In genomic region chr5:148388692-148389091, GRCh38 we compare ENCODE assay signal across 18 cellular contexts. TPM values are rescaled to one million over a fixed set of nuclear protein-coding genes. Genes with fewer than 3 reads are reported as not detected.
DNase-seq lines count a peak whose midpoint lies in the region; ATAC-seq and TF ChIP-seq lines count a peak whose summit lies in the region.
"Had no signal": no experiment of that assay in that cellular context is flagged by ENCODE, and none has a peak within 500 bp of the region (broad histone marks: within the 10 kb centered on the region; RNA-seq: fewer than 3 reads in every experiment).

No MANE protein-coding gene starts in this region.

- H3K27me3 ChIP-seq in left ventricle myocardium inferior (ENCODE audit: low read depth) (no peaks in the 10 kb centered on the region), stomach (no peaks in the 10 kb centered on the region)
- H3K27me3 ChIP-seq: pancreas, testis had no signal

- TF ChIP-seq CTCF in left ventricle myocardium inferior (IDR thresholded peaks at IDR 0.05; ENCODE audit: borderline replicate concordance) (no peak), stomach (IDR thresholded peaks at IDR 0.05) (no peak)

- H3K9me3 ChIP-seq in left ventricle myocardium inferior (replicated peaks) (no peaks in the 10 kb centered on the region), stomach (no peaks in the 10 kb centered on the region)
- H3K9me3 ChIP-seq: pancreas, testis had no signal

- no peak for TF ChIP-seq POLR2A in stomach (IDR thresholded peaks at IDR 0.05)

- H3K27ac Mint-ChIP-seq in stimulated activated naive CD8-positive, alpha-beta T cell treated with anti-CD3 and anti-CD28 coated beads, Interleukin-15, amount 100 ng/mL, for 72 hours: peak overlapping the region; percentile 45 to 72

- H3K36me3 ChIP-seq in left ventricle myocardium inferior (peaks cover 3% of the 10 kb centered on the region), stomach (peaks cover 0 to 10% (median 8%) of the 10 kb centered on the region in 4 donors)
- H3K36me3 ChIP-seq: pancreas had no signal

- DNase-seq in left ventricle myocardium inferior: no peak
- DNase-seq in Right ventricle myocardium superior: no peak
- peak; percentile 52 for DNase-seq in amniotic epithelial cell (ENCODE audit: low read depth)
- DNase-seq in stimulated activated naive CD8-positive, alpha-beta T cell treated with anti-CD3 and anti-CD28 coated beads, Interleukin-15, amount 100 ng/mL, for 72 hours: no peak
- DNase-seq in stomach: no peak
- DNase-seq in RKO (ENCODE audit: low spot score): no peak
- DNase-seq: activated CD4-positive, CD25-positive, alpha-beta regulatory T cell; activated effector memory CD4-positive, alpha-beta T cell treated with Interleukin-2 at 50 U/mL for 16 hours; NCI-H146; NCI-H510A treated with DMSO at 0.1 percent for 48 hours; pancreas; stimulated activated CD4-positive, alpha-beta T cell treated with anti-CD3 and anti-CD28 coated beads, Interleukin-12 subunit alpha, Interleukin-12 subunit beta, amount 100 ng/mL, for 4 hours; testis had no signal

- peak overlapping the region; percentile 31 to 68 for H3K4me3 Mint-ChIP-seq in stimulated activated naive CD8-positive, alpha-beta T cell treated with anti-CD3 and anti-CD28 coated beads, Interleukin-15, amount 100 ng/mL, for 72 hours

- ATAC-seq in Right ventricle myocardium superior (ENCODE audit: poor library complexity) (no peak), HG02884 (IDR thresholded peaks at IDR 0.05; ENCODE audit: unreplicated experiment) (peak; percentile 26), HG03520 (IDR thresholded peaks at IDR 0.05; ENCODE audit: unreplicated experiment) (no peak)
- peak; percentile 53 for ATAC-seq in stimulated activated naive CD8-positive, alpha-beta T cell treated with anti-CD3 and anti-CD28 coated beads, Interleukin-15, amount 100 ng/mL, for 72 hours
- ATAC-seq: pancreas had no signal

- no peaks in the 10 kb centered on the region for H3K27me3 Mint-ChIP-seq in stimulated activated naive CD8-positive, alpha-beta T cell treated with anti-CD3 and anti-CD28 coated beads, Interleukin-15, amount 100 ng/mL, for 72 hours

- H3K4me1 ChIP-seq in left ventricle myocardium inferior (peaks cover 93% of the 10 kb centered on the region), stomach (peaks cover 44 to 92% (median 74%) of the 10 kb centered on the region in 4 donors)

- no peak overlapping the region for H3K4me3 ChIP-seq in left ventricle myocardium inferior
- peak overlapping the region in 1 of 4 donors; percentile 5 for H3K4me3 ChIP-seq in stomach
- H3K4me3 ChIP-seq: pancreas, testis had no signal

- no peak for TF ChIP-seq EP300 in stomach (IDR thresholded peaks at IDR 0.05)

- H3K9me3 Mint-ChIP-seq in stimulated activated naive CD8-positive, alpha-beta T cell treated with anti-CD3 and anti-CD28 coated beads, Interleukin-15, amount 100 ng/mL, for 72 hours: no peaks in the 10 kb centered on the region

- H3K27ac ChIP-seq in left ventricle myocardium inferior (replicated peaks): peak overlapping the region; percentile 52
- H3K27ac ChIP-seq in stomach: peak overlapping the region in 1 of 5 donors; percentile 38
- H3K27ac ChIP-seq: KMS-11, pancreas, testis had no signal

- intact Hi-C loops in left ventricle myocardium inferior (cut with micrococcal nuclease) (no loop called here), Right ventricle myocardium superior (cut with DNase I) (no loop called here), stomach (cut with DNase I; ENCODE audit: low total_unique reads) (no loop called here)

- H3K4me1 Mint-ChIP-seq in stimulated activated naive CD8-positive, alpha-beta T cell treated with anti-CD3 and anti-CD28 coated beads, Interleukin-15, amount 100 ng/mL, for 72 hours: peaks cover 88% of the 10 kb centered on the region

- 30 to 65% (median 49%) methylated on average over 1 of the region's 1 CpG for WGBS in stomach, 5 donors

RNA-seq across cellular contexts. Expression of gene FBXO38, which starts 4.9 kb away (rescaled TPM):
- total RNA-seq in left ventricle myocardium inferior: 38.0 TPM
- total RNA-seq in Right ventricle myocardium superior: 28.9 TPM
- 100 to 1,000 TPM in 2 of 5 donors, 10 to 100 TPM in 3; 16.3 to 119 (median 45.5) TPM for total RNA-seq in stomach
- polyA plus RNA-seq in stomach: 10 to 100 TPM; 10.7 to 15.6 (median 11.4) TPM

RNA-seq across cellular contexts. Expression of gene SPINK9, which starts 53.3 kb away (rescaled TPM):
- not detected for total RNA-seq in left ventricle myocardium inferior
- not detected for total RNA-seq in Right ventricle myocardium superior
- total RNA-seq in stomach: not detected
- not detected for polyA plus RNA-seq in stomach
- total RNA-seq: glomerular endothelial cell, RPMI7951, testis had no signal
- polyA plus RNA-seq: pancreas had no signal

Comparison
In these comparisons a context has a peak if more than half of its experiments do, and no peak if none do; other contexts are left out.
1. ATAC-seq: peak in HG02884 (single experiment) and stimulated activated naive CD8-positive, alpha-beta T cell treated with anti-CD3 and anti-CD28 coated beads, Interleukin-15, amount 100 ng/mL, for 72 hours (single experiment); none in Right ventricle myocardium superior (single experiment) and HG03520 (single experiment).